ENCODE assay signal across 24 cellular contexts in the genomic region with DNA sequence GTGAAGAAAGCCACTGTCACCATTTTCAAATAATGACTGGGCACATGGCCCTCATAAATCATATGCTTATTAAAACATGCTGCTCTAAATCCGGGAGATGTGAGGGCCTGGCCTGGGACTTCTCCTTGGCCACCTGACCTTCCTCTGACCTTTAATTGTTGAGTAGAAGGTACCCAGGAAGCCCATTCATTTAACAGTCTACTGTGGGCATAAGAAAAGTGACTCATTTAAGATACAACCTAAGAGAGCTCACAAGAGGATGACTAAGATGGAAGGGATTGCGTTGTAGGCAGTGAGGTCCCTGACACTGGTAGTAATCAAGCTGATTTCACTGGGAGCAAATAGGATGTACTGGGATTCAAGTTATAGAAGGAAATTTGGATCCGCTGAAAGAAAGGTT.
"Had no signal": no experiment of that assay in that cellular context is flagged by ENCODE, and none has a peak within 500 bp of the region (broad histone marks: within the 10 kb centered on the region; RNA-seq: fewer than 3 reads in every experiment).

No MANE protein-coding gene starts in this region.

- H3K4me3 Mint-ChIP-seq: activated CD4-positive, alpha-beta T cell treated with anti-CD3 and anti-CD28 coated beads, Interleukin-2, amount 10 ng/mL, durations not matched to agents 24 days and 14 days; activated CD8-positive, alpha-beta T cell treated with anti-CD3 and anti-CD28 coated beads, Interleukin-2, amount 10 ng/mL, durations not matched to agents 7 days and 5 days; natural killer cell treated with Interleukin-12 subunit alpha and Interleukin-12 subunit beta and Interleukin-15 and Interleukin-18, amount 100 ng/mL, for 72 hours; stimulated activated naive CD8-positive, alpha-beta T cell treated with anti-CD3 and anti-CD28 coated beads, Interleukin-15, Interleukin-2, amounts not matched to agents 100 ng/mL and 50 ng/mL, for 24 hours; T-helper 17 cell; WTC11 had no signal

- H3K9me3 Mint-ChIP-seq: activated CD4-positive, alpha-beta T cell treated with anti-CD3 and anti-CD28 coated beads, Interleukin-2, amount 10 ng/mL, durations not matched to agents 24 days and 14 days; activated naive CD4-positive, alpha-beta T cell treated with anti-CD3 and anti-CD28 coated beads, Interleukin-2, amount 50 U/mL, for 72 hours; natural killer cell treated with Interleukin-12 subunit alpha and Interleukin-12 subunit beta and Interleukin-15 and Interleukin-18, amount 100 ng/mL, for 72 hours; stimulated activated naive CD8-positive, alpha-beta T cell treated with anti-CD3 and anti-CD28 coated beads, Interleukin-15, Interleukin-2, amounts not matched to agents 100 ng/mL and 50 ng/mL, for 24 hours; WTC11 had no signal

- H3K4me3 ChIP-seq: body of pancreas, colonic mucosa, testis, upper lobe of left lung had no signal

- ATAC-seq: activated CD8-positive, alpha-beta T cell treated with anti-CD3 and anti-CD28 coated beads, Interleukin-2, amount 10 ng/mL, durations not matched to agents 7 days and 5 days; body of pancreas; natural killer cell treated with Interleukin-12 subunit alpha and Interleukin-12 subunit beta and Interleukin-15 and Interleukin-18, amount 100 ng/mL, for 72 hours; right cardiac atrium; T-helper 17 cell; WTC11 had no signal

- H3K27me3 ChIP-seq: body of pancreas, colonic mucosa, testis, upper lobe of left lung had no signal

- DNase-seq: activated CD4-positive, alpha-beta T cell treated with anti-CD3 and anti-CD28 coated beads, Interleukin-2, amount 10 ng/mL, durations not matched to agents 24 days and 14 days; activated CD8-positive, alpha-beta memory T cell treated with anti-CD3 and anti-CD28 coated beads, Interleukin-2, amount 50 U/mL, for 4 hours; activated CD8-positive, alpha-beta T cell treated with anti-CD3 and anti-CD28 coated beads, Interleukin-2, amount 10 ng/mL, durations not matched to agents 7 days and 5 days; activated gamma-delta T cell; activated T-cell treated with anti-CD3 and anti-CD28 coated beads, Interleukin-2, amount 50 U/mL, for 48 hours; body of pancreas; central memory CD4-positive, alpha-beta T cell; colonic mucosa; effector CD4-positive, alpha-beta T cell; foreskin fibroblast; kidney glomerular epithelial cell; mesendoderm; occipital lobe; right cardiac atrium; small intestine; stimulated activated CD4-positive, alpha-beta T cell treated with anti-CD3 and anti-CD28 coated beads, Interleukin-4, amount 100 ng/mL, for 24 hours; T-helper 17 cell; testis; upper lobe of left lung had no signal

- H3K27me3 Mint-ChIP-seq: activated CD4-positive, alpha-beta T cell treated with anti-CD3 and anti-CD28 coated beads, Interleukin-2, amount 10 ng/mL, durations not matched to agents 24 days and 14 days; stimulated activated naive CD8-positive, alpha-beta T cell treated with anti-CD3 and anti-CD28 coated beads, Interleukin-15, Interleukin-2, amounts not matched to agents 100 ng/mL and 50 ng/mL, for 24 hours had no signal

- H3K36me3 ChIP-seq: colonic mucosa, upper lobe of left lung had no signal

- H3K36me3 Mint-ChIP-seq: activated naive CD4-positive, alpha-beta T cell treated with anti-CD3 and anti-CD28 coated beads, Interleukin-2, amount 50 U/mL, for 72 hours; natural killer cell treated with Interleukin-12 subunit alpha and Interleukin-12 subunit beta and Interleukin-15 and Interleukin-18, amount 100 ng/mL, for 72 hours; WTC11 had no signal

- H3K27ac Mint-ChIP-seq: activated CD4-positive, alpha-beta T cell treated with anti-CD3 and anti-CD28 coated beads, Interleukin-2, amount 10 ng/mL, durations not matched to agents 24 days and 14 days; activated CD8-positive, alpha-beta T cell treated with anti-CD3 and anti-CD28 coated beads, Interleukin-2, amount 10 ng/mL, durations not matched to agents 7 days and 5 days; activated naive CD4-positive, alpha-beta T cell treated with anti-CD3 and anti-CD28 coated beads, Interleukin-2, amount 50 U/mL, for 72 hours; natural killer cell treated with Interleukin-12 subunit alpha and Interleukin-12 subunit beta and Interleukin-15 and Interleukin-18, amount 100 ng/mL, for 72 hours; progenitor cell of endocrine pancreas; stimulated activated naive CD8-positive, alpha-beta T cell treated with anti-CD3 and anti-CD28 coated beads, Interleukin-15, Interleukin-2, amounts not matched to agents 100 ng/mL and 50 ng/mL, for 24 hours; T-helper 17 cell; WTC11 had no signal

- H3K27ac ChIP-seq: body of pancreas, colonic mucosa, testis, upper lobe of left lung had no signal

- H3K9me3 ChIP-seq: body of pancreas, colonic mucosa, testis, upper lobe of left lung had no signal

- H3K4me1 ChIP-seq: body of pancreas, colonic mucosa, testis, upper lobe of left lung had no signal
